In the genomic region with DNA sequence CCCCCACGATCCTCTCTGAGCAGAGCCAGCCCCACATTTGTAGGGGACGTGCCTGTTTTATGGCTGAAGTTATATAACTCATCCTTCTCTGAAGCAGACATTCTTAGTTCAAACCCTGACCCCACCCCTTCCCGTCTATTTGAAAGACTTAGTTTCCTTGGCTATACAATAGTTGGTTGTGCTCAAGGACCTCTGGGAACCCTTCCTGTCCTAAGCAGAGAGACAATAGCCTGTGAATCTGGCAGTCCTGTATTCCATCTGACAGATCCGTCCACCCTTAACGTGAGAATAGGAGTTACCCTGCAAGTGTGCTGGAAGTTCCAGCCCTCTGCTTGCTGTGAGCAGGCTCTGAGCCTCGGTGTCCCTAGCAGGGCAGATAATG, we compare ENCODE assay signal across 13 cellular contexts.
DNase-seq lines count a peak whose midpoint lies in the region; ATAC-seq, FAIRE-seq and TF ChIP-seq lines count a peak whose summit lies in the region.
"Had no signal": no experiment of that assay in that cellular context is flagged by ENCODE, and none has a peak within 500 bp of the region (broad histone marks: within the 10 kb centered on the region; RNA-seq: fewer than 3 reads in every experiment).

No MANE protein-coding gene starts in this region.

- no peak for TF ChIP-seq CTCF in PC-9 (conservative IDR thresholded peaks at IDR 0.05)
- TF ChIP-seq CTCF in left ventricle myocardium inferior (IDR thresholded peaks at IDR 0.05; ENCODE audit: borderline replicate concordance) = no peak

- no peaks in the 10 kb centered on the region for H3K27me3 ChIP-seq in ACC112 (ENCODE audit: insufficient read depth, low read length)
- no peaks in the 10 kb centered on the region for H3K27me3 ChIP-seq in PC-9 (ENCODE audit: insufficient read depth, low read depth)
- no peaks in the 10 kb centered on the region for H3K27me3 ChIP-seq in left ventricle myocardium inferior (ENCODE audit: low read depth)
- H3K27me3 ChIP-seq in small intestine (ENCODE audit: control insufficient read depth in 2 of 2, insufficient read depth in 2 of 2, low read length in 2 of 2) = no peaks in the 10 kb centered on the region
- H3K27me3 ChIP-seq: tibial artery had no signal

- DNase-seq in PC-9 = no peak
- DNase-seq in left ventricle myocardium inferior = no peak
- peak; percentile 13 for DNase-seq in pulmonary artery endothelial cell (ENCODE audit: low read depth, low spot score)
- no peak for DNase-seq in left colon
- no peak for DNase-seq in GOT3 (lab: John Stamatoyannopoulos, UW)
- no peak for DNase-seq in NCI-H524 treated with DMSO at 0.1 percent for 48 hours (lab: John Stamatoyannopoulos, UW)
- DNase-seq in small intestine = no peak
- DNase-seq: activated naive CD8-positive, alpha-beta T cell treated with anti-CD3 and anti-CD28 coated beads for 36 hours; glutamatergic neuron; RPMI8226 had no signal

- H3K4me3 ChIP-seq in ACC112 (ENCODE audit: low read depth, low read length) (no peak overlapping the region; the same call in 1 of the 2 replicates), PC-9 (no peak overlapping the region), left ventricle myocardium inferior (peak overlapping the region; percentile 15), small intestine (ENCODE audit: low read depth in 1 of 2, low read length in 2 of 2) (no peak overlapping the region)
- H3K4me3 ChIP-seq: tibial artery had no signal

- POLR2A ChIA-PET in PC-9 (lab: Charles Lee; ENCODE audit: unreplicated experiment) = interaction anchor here (0.6 kb wide), 1 partner anchor 43 kb away, joined by 3 read pairs; no protein-coding TSS in a partner anchor

- H3K9me2 ChIP-seq in PC-9 (ENCODE audit: insufficient read depth) = no peaks in the 10 kb centered on the region

- H3K79me2 ChIP-seq in ACC112 (ENCODE audit: control insufficient read depth, insufficient read depth, low read length, unreplicated experiment) (no peaks in the 10 kb centered on the region), PC-9 (ENCODE audit: low read depth) (no peaks in the 10 kb centered on the region)

- no peaks in the 10 kb centered on the region for H4K20me1 ChIP-seq in PC-9 (ENCODE audit: insufficient read depth)

- H3K4me2 ChIP-seq in PC-9 = peak overlapping the region; percentile 66

- H2AFZ ChIP-seq in ACC112 (ENCODE audit: low read length, unreplicated experiment) (no peak overlapping the region), PC-9 (peak overlapping the region; percentile 78)

- BruUV-seq in PC-9 (replicated peaks; lab: Mats Ljungman, UMichigan) = no TSS peak

- WGBS in small intestine, 3 donors = 25 to 44% (median 31%) methylated on average over 6 of the region's 6 CpGs

- H3K9me3 ChIP-seq in PC-9 (ENCODE audit: insufficient read depth, low read depth) = no peaks in the 10 kb centered on the region
- no peaks in the 10 kb centered on the region for H3K9me3 ChIP-seq in left ventricle myocardium inferior (replicated peaks)
- H3K9me3 ChIP-seq in small intestine (ENCODE audit: control insufficient read depth, low read depth) = no peaks in the 10 kb centered on the region
- H3K9me3 ChIP-seq: tibial artery had no signal

- H3K4me1 ChIP-seq in ACC112 (ENCODE audit: control insufficient read depth, insufficient read depth, low read length, unreplicated experiment) (peaks cover 26% of the 10 kb centered on the region), PC-9 (replicated peaks; ENCODE audit: insufficient read depth) (peaks cover 29% of the 10 kb centered on the region), left ventricle myocardium inferior (peaks cover 32% of the 10 kb centered on the region), small intestine (ENCODE audit: control insufficient read depth in 2 of 2, insufficient read depth in 1 of 2, low read depth in 1 of 2, low read length in 1 of 2) (no peaks in the 10 kb centered on the region)

- CTCF ChIA-PET in PC-9 (lab: Charles Lee) = interaction anchor here (0.6 kb wide), 1 partner anchor 74 kb away, joined by 9 read pairs; no protein-coding TSS in a partner anchor

- peaks cover 16% of the 10 kb centered on the region; the same call in 1 of the 2 replicates for H3F3A ChIP-seq in PC-9 (ENCODE audit: insufficient read depth, low read depth)

- no peak for ATAC-seq in left colon

- H3K36me3 ChIP-seq in ACC112 (ENCODE audit: insufficient read depth, low read length) = no peaks in the 10 kb centered on the region
- H3K36me3 ChIP-seq in PC-9 (ENCODE audit: low read depth) = no peaks in the 10 kb centered on the region
- H3K36me3 ChIP-seq in left ventricle myocardium inferior = no peaks in the 10 kb centered on the region
- no peaks in the 10 kb centered on the region for H3K36me3 ChIP-seq in small intestine (ENCODE audit: control insufficient read depth in 2 of 2, insufficient read depth in 2 of 2, low read length in 2 of 2)
- H3K36me3 ChIP-seq: tibial artery had no signal

- H3K27ac ChIP-seq in ACC112 (ENCODE audit: low read depth, low read length) (peak overlapping the region; percentile 82), PC-9 (peak overlapping the region; percentile 76), left ventricle myocardium inferior (replicated peaks) (peak overlapping the region; percentile 94), small intestine (ENCODE audit: low read depth in 1 of 2, low read length in 1 of 2) (peak overlapping the region in 1 of 2 donors; percentile 41)

- intact Hi-C loops in PC-9 (cut with micrococcal nuclease; ENCODE audit: unreplicated experiment) (loop anchor here (2.0 to 10.0 kb wide), 3 partner anchors 58 to 249 kb away; no protein-coding TSS in a partner anchor), left ventricle myocardium inferior (cut with micrococcal nuclease) (no loop called here), left colon (cut with DNase I, micrococcal nuclease) (no loop called here)

- no peak for FAIRE-seq in small intestine (lab: Jason Lieb, UNC)
- FAIRE-seq: TTC549 had no signal
